1 cellular context compared by ENCODE assay signal in the genomic region with DNA sequence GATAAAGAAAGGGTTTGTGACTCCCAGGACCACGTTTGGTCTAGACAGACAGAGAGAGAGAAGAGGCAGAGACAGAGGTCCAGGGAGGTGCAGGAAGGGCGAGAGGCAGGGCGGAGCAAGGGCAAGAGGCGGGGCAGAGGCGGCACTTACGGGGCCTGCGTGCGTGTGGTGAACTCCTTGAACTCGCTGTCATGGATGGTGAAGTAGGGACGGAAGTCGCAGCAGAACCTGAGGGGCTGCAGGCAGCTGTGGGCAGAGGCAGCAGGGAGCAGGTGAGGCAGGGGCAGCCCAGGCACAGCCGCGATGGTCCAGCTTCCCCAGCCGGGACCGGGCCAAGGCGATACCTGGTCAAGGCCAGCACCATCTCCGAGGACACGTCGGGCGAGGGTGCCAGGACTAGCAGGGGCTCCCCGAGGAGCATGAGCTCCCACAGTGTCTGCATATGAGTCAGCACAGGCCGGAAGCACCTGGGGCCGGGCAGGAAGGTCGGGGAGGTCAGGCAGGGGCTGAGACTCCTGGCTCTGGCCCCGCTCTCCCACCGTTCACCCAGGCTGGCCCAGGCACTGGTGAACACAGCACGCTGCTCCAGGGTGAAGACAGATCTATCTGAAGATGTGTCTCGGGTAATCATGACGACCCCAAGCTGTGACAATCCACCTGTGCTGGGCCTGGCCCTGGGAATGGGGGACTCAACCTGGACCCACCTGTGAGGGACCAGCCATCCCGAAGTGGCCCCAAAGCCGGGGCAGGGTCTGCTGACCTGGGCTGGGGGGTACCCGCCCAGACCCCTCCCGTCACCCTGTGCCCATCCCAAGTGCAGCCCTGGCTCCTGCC.
TF ChIP-seq lines count a peak whose summit lies in the region.

No MANE protein-coding gene starts in this region.

TF ChIP-seq in PFSK-1, 5 proteins besides CTCF, POLR2A, EP300 and RAD21 (continued from another document):
- TF ChIP-seq REST (IDR thresholded peaks at IDR 0.05; ENCODE audit: insufficient read depth in 1 of 2, low read depth in 2 of 2, low read length in 2 of 2) (no peak), FOXP2 (optimal IDR thresholded peaks at IDR 0.05; ENCODE audit: borderline replicate concordance, extremely low read depth, extremely low read length, insufficient read depth) (peak; percentile 41), SIN3A (IDR thresholded peaks at IDR 0.05; ENCODE audit: borderline replicate concordance, insufficient read depth, low read length) (no peak), TAF1 (IDR thresholded peaks at IDR 0.05; ENCODE audit: borderline replicate concordance, insufficient read depth, low read length) (no peak)
